ENCODE assay signal across 31 cellular contexts in the genomic region with DNA sequence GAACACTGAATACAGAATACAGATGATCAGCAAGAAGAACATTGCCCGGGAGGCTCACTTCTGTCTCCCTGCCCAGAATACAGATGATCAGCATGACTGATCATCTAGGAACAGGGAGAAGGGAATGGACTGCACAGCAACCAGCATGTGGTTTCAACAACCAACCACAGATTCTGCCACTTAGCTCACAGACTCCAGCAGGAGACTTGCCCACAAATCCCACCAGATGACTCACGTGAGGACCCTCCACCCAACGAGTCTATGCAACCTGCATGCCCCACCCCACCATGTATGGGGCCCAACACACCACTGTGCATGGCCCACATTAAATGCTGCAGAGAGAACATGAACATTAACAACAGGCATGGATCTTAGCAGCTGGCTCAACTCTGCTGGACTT. TPM values are rescaled to one million over a fixed set of nuclear protein-coding genes. Genes with fewer than 3 reads are reported as not detected.
"Had no signal": no experiment of that assay in that cellular context is flagged by ENCODE, and none has a peak within 500 bp of the region (broad histone marks: within the 10 kb centered on the region; RNA-seq: fewer than 3 reads in every experiment).

No MANE protein-coding gene starts in this region.

- FAIRE-seq: TTC549 had no signal

- H3K9me3 ChIP-seq: adrenal gland, breast epithelium, Peyer's patch had no signal

- ATAC-seq: activated T-helper 17 cell treated with anti-CD3 and anti-CD28 coated beads, Interleukin-2, amount 50 U/mL, for 72 hours; T-helper 17 cell had no signal

- DNase-seq: activated B cell treated with CpG ODN at 0.5 μM for 24 hours; activated CD4-positive, alpha-beta memory T cell treated with anti-CD3 and anti-CD28 coated beads, Interleukin-2, amount 10 ng/mL, durations not matched to agents 7 days and 5 days; activated CD4-positive, alpha-beta T cell treated with anti-CD3 and anti-CD28 coated beads for 1 hour; activated CD4-positive, alpha-beta T cell treated with anti-CD3 and anti-CD28 coated beads, Interleukin-2, amount 50 U/mL, for 1 hour; activated gamma-delta T cell treated with Interleukin-2 at 50 U/mL for 16 hours; activated naive CD4-positive, alpha-beta T cell treated with anti-CD3 and anti-CD28 coated beads, Interleukin-2, amount 50 U/mL, for 16 hours; activated naive CD8-positive, alpha-beta T cell treated with anti-CD3 and anti-CD28 coated beads, Interleukin-2, amount 10 ng/mL, durations not matched to agents 7 days and 5 days; activated T-cell treated with anti-CD3 and anti-CD28 coated beads for 4 hours; activated T-cell treated with anti-CD3 and anti-CD28 coated beads, Interleukin-2, amount 50 U/mL, for 48 hours; adrenal gland; anterior cingulate cortex; caudate nucleus; Kasumi-1; KBM-7; NCI-H1048; NCI-H146; NCI-H1930; NCI-H2107; NCI-H345; NCI-H510A; NCI-H526 treated with DMSO at 0.1 percent for 48 hours; NK-92 treated with Interleukin-12 subunit alpha and Interleukin-12 subunit beta, amount 100 ng/mL, for 24 hours; Peyer's patch; SHP77; T-helper 17 cell; T-helper 9 cell had no signal

- H3K4me1 ChIP-seq: adrenal gland, breast epithelium, Peyer's patch had no signal

- H3K27ac ChIP-seq: adrenal gland, breast epithelium, Peyer's patch had no signal

- H3K4me3 ChIP-seq: adrenal gland, breast epithelium, Peyer's patch had no signal

RNA-seq across cellular contexts. Expression of a gene that starts 36.1 kb away (rescaled TPM):
- total RNA-seq: activated B cell treated with CpG ODN at 0.5 μM for 24 hours; activated CD4-positive, alpha-beta memory T cell treated with anti-CD3 and anti-CD28 coated beads, Interleukin-2, amount 10 ng/mL, durations not matched to agents 7 days and 5 days; activated CD8-positive, alpha-beta memory T cell treated with anti-CD3 and anti-CD28 coated beads for 36 hours; activated naive CD8-positive, alpha-beta T cell treated with anti-CD3 and anti-CD28 coated beads, Interleukin-2, amount 10 ng/mL, durations not matched to agents 7 days and 5 days; activated T-helper 17 cell treated with anti-CD3 and anti-CD28 coated beads, Interleukin-2, amount 50 U/mL, for 72 hours; breast epithelium; Peyer's patch; SK-MEL-5 had no signal
